In the genomic region with DNA sequence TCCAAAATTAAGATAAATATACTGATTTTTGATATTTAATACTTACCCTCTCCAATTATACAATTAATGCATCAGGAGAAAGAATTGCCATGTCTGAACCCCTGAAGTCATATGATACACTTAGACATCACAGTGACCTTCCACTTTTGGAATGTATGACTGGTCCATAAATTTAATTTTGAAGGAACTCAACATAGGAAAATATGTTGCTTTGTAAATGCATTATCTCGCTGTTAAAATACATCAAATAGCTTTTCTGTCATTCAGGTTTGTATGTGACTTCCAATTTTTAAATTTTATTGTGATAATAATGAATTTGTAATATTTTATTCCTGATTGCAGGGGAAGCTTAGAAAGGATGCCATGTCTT, we compare ENCODE assay signal across 17 cellular contexts.
DNase-seq lines count a peak whose midpoint lies in the region; ATAC-seq, FAIRE-seq and TF ChIP-seq lines count a peak whose summit lies in the region.
"Had no signal": no experiment of that assay in that cellular context is flagged by ENCODE, and none has a peak within 500 bp of the region (broad histone marks: within the 10 kb centered on the region; RNA-seq: fewer than 3 reads in every experiment).

No MANE protein-coding gene starts in this region.

- no peak overlapping the region for H2BK120ac ChIP-seq in IMR-90 (ENCODE audit: low read depth, low read length)

- DNase-seq in A549 (ENCODE audit: low read depth in 1 of 2, low spot score in 1 of 2) = no peak
- peak; percentile 70 for DNase-seq in IMR-90
- DNase-seq in astrocyte of the spinal cord (ENCODE audit: low read depth, low spot score) = peak; percentile 56
- peak in 1 of 2 donors; percentile 63 for DNase-seq in foreskin keratinocyte
- no peak for DNase-seq in MV-4-11 (lab: John Stamatoyannopoulos, UW)
- no peak for DNase-seq in activated CD4-positive, alpha-beta T cell treated with anti-CD3 and anti-CD28 coated beads for 4 hours
- DNase-seq in NCI-H1092 treated with DMSO at 0.1 percent for 48 hours (lab: John Stamatoyannopoulos, UW) = no peak
- no peak for DNase-seq in Right ventricle myocardium inferior (ENCODE audit: missing footprints)
- DNase-seq: activated CD4-positive, alpha-beta T cell treated with anti-CD3 and anti-CD28 coated beads for 36 hours; activated effector memory CD4-positive, alpha-beta T cell treated with anti-CD3 and anti-CD28 coated beads, Interleukin-2, amount 50 U/mL, for 16 hours; hippocampal formation; NCI-H2029 treated with DMSO at 0.1 percent for 48 hours; NCI-H510A treated with DMSO at 0.1 percent for 48 hours had no signal

- TF ChIP-seq POLR2A in A549 (IDR thresholded peaks at IDR 0.05; ENCODE audit: low read length) = no peak
- no peak for TF ChIP-seq POLR2A in IMR-90 (IDR thresholded peaks at IDR 0.05; ENCODE audit: low read depth, low read length)

- H2BK20ac ChIP-seq in IMR-90 (ENCODE audit: low read depth, low read length) = no peak overlapping the region

- H4K91ac ChIP-seq in IMR-90 (ENCODE audit: insufficient read depth, low read depth, low read length) = no peak overlapping the region

- no peak overlapping the region for H4K5ac ChIP-seq in IMR-90 (ENCODE audit: low read depth, low read length)

- ATAC-seq in A549 = no peak
- ATAC-seq in IMR-90 (ENCODE audit: low read depth) = 0 out of 2 replicates have a peak, but pooled peaks have one; percentile 16
- ATAC-seq in foreskin keratinocyte = peak; percentile 50
- no peak for ATAC-seq in Right ventricle myocardium inferior
- ATAC-seq: activated CD4-positive, alpha-beta T cell treated with anti-CD3 and anti-CD28 coated beads for 36 hours; esophagus mucosa had no signal

- dilution Hi-C loops in IMR-90 (cut with HindIII; ENCODE audit: low sequenced_read_pairs, unreplicated experiment) = no loop called here

- H4K20me1 ChIP-seq in IMR-90 (ENCODE audit: insufficient read depth, low read length) = no peaks in the 10 kb centered on the region; the same call in 1 of the 2 replicates

- H3K4ac ChIP-seq in IMR-90 (ENCODE audit: low read depth, low read length) = no peak overlapping the region; the same call in 1 of the 2 replicates

- H2AFZ ChIP-seq in IMR-90 (replicated peaks; ENCODE audit: low read length, poor library complexity) = no peak overlapping the region

- CTCF ChIA-PET in A549 (lab: Yijun Ruan, JAX) = interaction anchor here (1.5 kb wide), 1 partner anchor 232 kb away, joined by 4 read pairs; no protein-coding TSS in a partner anchor
- CTCF ChIA-PET in IMR-90 (lab: Yijun Ruan, JAX) = interaction anchor here (0.7 kb wide), 2 partner anchors 21 to 578 kb away, joined by 3 to 4 read pairs; no protein-coding TSS in a partner anchor

- peak overlapping the region in 1 of 2 experiments; percentile 3; a peak in 1 of 4 replicates for H4K8ac ChIP-seq in IMR-90 (ENCODE audit: low read depth in 2 of 2, low read length in 2 of 2)

- H3K27me3 ChIP-seq in IMR-90 (ENCODE audit: control insufficient read depth, insufficient read depth, low read length) (no peaks in the 10 kb centered on the region), foreskin keratinocyte (no peaks in the 10 kb centered on the region)

- intact Hi-C loops in IMR-90 (cut with micrococcal nuclease) (loop anchor here (10.0 kb wide), 2 partner anchors 149 to 859 kb away; no protein-coding TSS in a partner anchor), Right ventricle myocardium inferior (cut with DNase I) (loop anchor here (5.0 kb wide), 1 partner anchor 851 kb away; a partner anchor contains a TSS)

- no peak overlapping the region for H3K18ac ChIP-seq in IMR-90 (ENCODE audit: low read depth, low read length)

- POLR2A ChIA-PET in A549 (lab: Yijun Ruan, JAX) (no interaction called here), IMR-90 (lab: Charles Lee; ENCODE audit: unreplicated experiment) (no interaction called here)

- H3K4me2 ChIP-seq in A549 = peak overlapping the region; percentile 41
- H3K4me2 ChIP-seq in IMR-90 (ENCODE audit: low read depth, low read length) = no peak overlapping the region

- no peak overlapping the region for H3K9ac ChIP-seq in IMR-90 (ENCODE audit: low read depth, low read length)

- no peak overlapping the region for H2AK9ac ChIP-seq in IMR-90 (replicated peaks; ENCODE audit: low read depth, low read length, poor library complexity)

- H3K4me3 ChIP-seq in A549 = no peak overlapping the region
- no peak overlapping the region for H3K4me3 ChIP-seq in IMR-90 (ENCODE audit: insufficient read depth, low read depth, low read length)
- H3K4me3 ChIP-seq in astrocyte of the spinal cord (ENCODE audit: low read depth, low read length) = no peak overlapping the region
- H3K4me3 ChIP-seq: SK-N-MC had no signal

- in situ Hi-C loops in IMR-90 (cut with MboI; ENCODE audit: low sequenced_read_pairs) = no loop called here
- in situ Hi-C loops in astrocyte of the spinal cord (cut with HindIII; ENCODE audit: low sequenced_read_pairs) = no loop called here

- H3K9me1 ChIP-seq in IMR-90 (ENCODE audit: insufficient read depth, low read length) = peaks cover 15% of the 10 kb centered on the region

- H2AK5ac ChIP-seq in IMR-90 (ENCODE audit: low read depth, low read length) = no peak overlapping the region

- FAIRE-seq in A549 (lab: Jason Lieb, UNC) = no peak
- FAIRE-seq: A204.1, urothelium cell line had no signal

- TF ChIP-seq EP300 in A549 (IDR thresholded peaks at IDR 0.05) = no peak

- H2BK15ac ChIP-seq in IMR-90 (ENCODE audit: low read depth, low read length) = no peak overlapping the region; the same call in 2 of the 3 replicates

- H3K79me1 ChIP-seq in IMR-90 (ENCODE audit: low read depth in 1 of 2, low read length in 2 of 2) = no peaks in the 10 kb centered on the region

- 49% methylated on average over 1 of the region's 1 CpG for WGBS in A549 (ENCODE audit: missing lambda C conversion rate)
- WGBS in IMR-90 (ENCODE audit: extremely low coverage in 2 of 2, insufficient read length in 1 of 2), 2 experiments = no CpG with 5 or more reads among the region's 1 CpG

- BruUV-seq in IMR-90 (replicated peaks; lab: Mats Ljungman, UMichigan) = no TSS peak

- H3K9me3 ChIP-seq in A549 (no peaks in the 10 kb centered on the region), IMR-90 (ENCODE audit: control insufficient read depth, insufficient read depth, low read length) (no peaks in the 10 kb centered on the region)

- no peaks in the 10 kb centered on the region for H3K36me3 ChIP-seq in IMR-90 (ENCODE audit: control insufficient read depth, insufficient read depth, low read length)

- peaks cover 29% of the 10 kb centered on the region for H3K4me1 ChIP-seq in A549
- peaks cover 21% of the 10 kb centered on the region for H3K4me1 ChIP-seq in IMR-90 (ENCODE audit: control insufficient read depth, insufficient read depth, low read length)
- H3K4me1 ChIP-seq in foreskin keratinocyte = peaks cover 36% of the 10 kb centered on the region

- no peak for TF ChIP-seq RAD21 in A549 (conservative IDR thresholded peaks at IDR 0.05 in 1 of 2, IDR thresholded peaks at IDR 0.05 in 1 of 2)
- no peak for TF ChIP-seq RAD21 in IMR-90 (IDR thresholded peaks at IDR 0.05; ENCODE audit: low read length)

- H3K27ac ChIP-seq in A549 (peak overlapping the region in 1 of 2 experiments; percentile 34; a peak in 1 of 6 replicates), IMR-90 (ENCODE audit: insufficient read depth, low read length) (no peak overlapping the region), foreskin keratinocyte (peak overlapping the region; percentile 77)
- H3K27ac ChIP-seq: SK-N-MC had no signal

- no peak overlapping the region for H3K14ac ChIP-seq in IMR-90 (replicated peaks; ENCODE audit: low read depth, low read length)

- H2BK5ac ChIP-seq in IMR-90 (ENCODE audit: low read depth, low read length, poor library complexity, severe bottlenecking) = peak overlapping the region; percentile 87

- no peak for TF ChIP-seq CTCF in A549 (IDR thresholded peaks at IDR 0.05)
- TF ChIP-seq CTCF in IMR-90 (conservative IDR thresholded peaks at IDR 0.05; ENCODE audit: low read depth, low read length) = no peak
- no peak for TF ChIP-seq CTCF in astrocyte of the spinal cord (IDR thresholded peaks at IDR 0.05; ENCODE audit: low read depth, low read length)
- no peak for TF ChIP-seq CTCF in foreskin keratinocyte (conservative IDR thresholded peaks at IDR 0.05)

- no peak overlapping the region for H3K23ac ChIP-seq in IMR-90 (ENCODE audit: low read depth, low read length)

- no peak overlapping the region for H3K56ac ChIP-seq in IMR-90 (ENCODE audit: extremely low read depth, insufficient read depth, low read length)

TF ChIP-seq in A549, 52 proteins besides CTCF, POLR2A, EP300 and RAD21 (continues in another document):
- TF ChIP-seq MYC (IDR thresholded peaks at IDR 0.05; ENCODE audit: borderline replicate concordance, low read length) (no peak), NR3C1 (IDR thresholded peaks at IDR 0.05) (no peak), MAZ (IDR thresholded peaks at IDR 0.05; ENCODE audit: borderline replicate concordance, low read depth, low read length) (no peak), CBX8 (IDR thresholded peaks at IDR 0.05) (no peak)
- TF ChIP-seq, protein P1, sequence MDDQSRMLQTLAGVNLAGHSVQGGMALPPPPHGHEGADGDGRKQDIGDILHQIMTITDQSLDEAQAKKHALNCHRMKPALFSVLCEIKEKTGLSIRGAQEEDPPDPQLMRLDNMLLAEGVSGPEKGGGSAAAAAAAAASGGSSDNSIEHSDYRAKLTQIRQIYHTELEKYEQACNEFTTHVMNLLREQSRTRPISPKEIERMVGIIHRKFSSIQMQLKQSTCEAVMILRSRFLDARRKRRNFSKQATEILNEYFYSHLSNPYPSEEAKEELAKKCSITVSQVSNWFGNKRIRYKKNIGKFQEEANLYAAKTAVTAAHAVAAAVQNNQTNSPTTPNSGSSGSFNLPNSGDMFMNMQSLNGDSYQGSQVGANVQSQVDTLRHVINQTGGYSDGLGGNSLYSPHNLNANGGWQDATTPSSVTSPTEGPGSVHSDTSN (IDR thresholded peaks at IDR 0.05) = no peak

TF ChIP-seq in IMR-90, 13 proteins besides CTCF, POLR2A, EP300 and RAD21 (continues in another document):
- TF ChIP-seq, protein P2, sequence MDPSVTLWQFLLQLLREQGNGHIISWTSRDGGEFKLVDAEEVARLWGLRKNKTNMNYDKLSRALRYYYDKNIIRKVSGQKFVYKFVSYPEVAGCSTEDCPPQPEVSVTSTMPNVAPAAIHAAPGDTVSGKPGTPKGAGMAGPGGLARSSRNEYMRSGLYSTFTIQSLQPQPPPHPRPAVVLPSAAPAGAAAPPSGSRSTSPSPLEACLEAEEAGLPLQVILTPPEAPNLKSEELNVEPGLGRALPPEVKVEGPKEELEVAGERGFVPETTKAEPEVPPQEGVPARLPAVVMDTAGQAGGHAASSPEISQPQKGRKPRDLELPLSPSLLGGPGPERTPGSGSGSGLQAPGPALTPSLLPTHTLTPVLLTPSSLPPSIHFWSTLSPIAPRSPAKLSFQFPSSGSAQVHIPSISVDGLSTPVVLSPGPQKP (IDR thresholded peaks at IDR 0.05; ENCODE audit: borderline replicate concordance, low read depth, low read length) = no peak
- TF ChIP-seq MAFK (IDR thresholded peaks at IDR 0.05; ENCODE audit: low read depth, low read length) (no peak), NFE2L2 (IDR thresholded peaks at IDR 0.05; ENCODE audit: low read depth, low read length) (no peak), MXI1 (IDR thresholded peaks at IDR 0.05; ENCODE audit: borderline replicate concordance, low read depth, low read length) (no peak), SMC3 (IDR thresholded peaks at IDR 0.05; ENCODE audit: low read depth, low read length) (no peak), FOS (IDR thresholded peaks at IDR 0.05; ENCODE audit: low read depth, low read length) (no peak), RCOR1 (IDR thresholded peaks at IDR 0.05; ENCODE audit: insufficient replicate concordance, low read length) (no peak)

Comparison
In these comparisons a context has a peak if more than half of its experiments do, and no peak if none do; other contexts are left out.
1. ATAC-seq: peak in IMR-90 (single experiment) and foreskin keratinocyte (single experiment); none in A549 (0 of 2) and Right ventricle myocardium inferior (single experiment).
2. DNase-seq: peak in IMR-90 (single experiment) and astrocyte of the spinal cord (single experiment); none in A549 (0 of 2), MV-4-11 (single experiment), activated CD4-positive, alpha-beta T cell treated with anti-CD3 and anti-CD28 coated beads for 4 hours (0 of 2), NCI-H1092 treated with DMSO at 0.1 percent for 48 hours (single experiment) and Right ventricle myocardium inferior (single experiment).